20 cellular contexts compared by ENCODE assay signal in genomic region chr3:58022490-58022889, GRCh38. TPM values are rescaled to one million over a fixed set of nuclear protein-coding genes. Genes with fewer than 3 reads are reported as not detected.
DNase-seq lines count a peak whose midpoint lies in the region; ATAC-seq and TF ChIP-seq lines count a peak whose summit lies in the region.
"Had no signal": no experiment of that assay in that cellular context is flagged by ENCODE, and none has a peak within 500 bp of the region (broad histone marks: within the 10 kb centered on the region; RNA-seq: fewer than 3 reads in every experiment).

No MANE protein-coding gene starts in this region.

- no peak for TF ChIP-seq CTCF in colonic mucosa (IDR thresholded peaks at IDR 0.05)
- TF ChIP-seq CTCF in nephron progenitor cell (IDR thresholded peaks at IDR 0.05): no peak
- no peak for TF ChIP-seq CTCF in Caco-2 (IDR thresholded peaks at IDR 0.05; ENCODE audit: insufficient read depth in 1 of 2, low read depth in 1 of 2, low read length in 1 of 2, severe bottlenecking in 1 of 2, unreplicated experiment in 1 of 2)

- intact Hi-C loops in colonic mucosa (cut with DNase I): no loop called here
- intact Hi-C loops in Caco-2 (cut with micrococcal nuclease; ENCODE audit: unreplicated experiment): loop anchor here (5.0 kb wide), 1 partner anchor 80 kb away; no protein-coding TSS in a partner anchor

- no peaks in the 10 kb centered on the region for H3K36me3 ChIP-seq in CD4-positive, CD25-positive, alpha-beta regulatory T cell (ENCODE audit: control insufficient read depth, insufficient read depth, low read length)
- H3K36me3 ChIP-seq in HUES64 (ENCODE audit: insufficient read depth, low read length): no peaks in the 10 kb centered on the region
- H3K36me3 ChIP-seq in colonic mucosa: no peaks in the 10 kb centered on the region
- no peaks in the 10 kb centered on the region for H3K36me3 ChIP-seq in Caco-2 (ENCODE audit: control insufficient read depth, insufficient read depth, low read length)
- H3K36me3 ChIP-seq: BLaER1, neutrophil had no signal

- no TSS peak for BruUV-seq in Caco-2 (replicated peaks; lab: Mats Ljungman, UMichigan)

- H3K27me3 Mint-ChIP-seq in CD4-positive, CD25-positive, alpha-beta regulatory T cell: no peaks in the 10 kb centered on the region
- H3K27me3 Mint-ChIP-seq in nephron progenitor cell (ENCODE audit: low read depth, poor library complexity) (peaks cover 2% of the 10 kb centered on the region), Caco-2 (ENCODE audit: insufficient read depth, unreplicated experiment) (no peaks in the 10 kb centered on the region)

- H3K27ac Mint-ChIP-seq in CD4-positive, CD25-positive, alpha-beta regulatory T cell: peak overlapping the region; percentile 10 to 83 (median 76)
- H3K27ac Mint-ChIP-seq in nephron progenitor cell: peak overlapping the region; percentile 42
- H3K27ac Mint-ChIP-seq in Caco-2 (ENCODE audit: unreplicated experiment): no peak overlapping the region

- H3K9ac ChIP-seq in HUES64 (ENCODE audit: low read depth, low read length) (no peak overlapping the region), colonic mucosa (ENCODE audit: low read depth in 2 of 2, low read length in 2 of 2) (no peak overlapping the region)
- H3K9ac ChIP-seq: BLaER1 had no signal

- WGBS in HUES64: 92% methylated on average over 2 of the region's 3 CpGs

- H3K9me3 Mint-ChIP-seq in CD4-positive, CD25-positive, alpha-beta regulatory T cell: no peaks in the 10 kb centered on the region
- H3K9me3 Mint-ChIP-seq in nephron progenitor cell: no peaks in the 10 kb centered on the region
- H3K9me3 Mint-ChIP-seq in Caco-2 (ENCODE audit: unreplicated experiment): no peaks in the 10 kb centered on the region

- CTCF ChIA-PET in Caco-2 (lab: Charles Lee): interaction anchor here (1.1 kb wide), 1 partner anchor 24 kb away, joined by 3 read pairs; no protein-coding TSS in a partner anchor

- ATAC-seq in CD4-positive, CD25-positive, alpha-beta regulatory T cell (ENCODE audit: low read depth in 2 of 2): peak in 1 of 2 donors; percentile 49
- ATAC-seq in HG03457 (IDR thresholded peaks at IDR 0.05; ENCODE audit: unreplicated experiment): no peak
- no peak for ATAC-seq in GM18517 (IDR thresholded peaks at IDR 0.05; ENCODE audit: unreplicated experiment)
- ATAC-seq: Right ventricle myocardium inferior had no signal

- DNase-seq in CD4-positive, CD25-positive, alpha-beta regulatory T cell: peak in 1 of 3 donors; percentile 77
- no peak for DNase-seq in colonic mucosa
- DNase-seq in nephron progenitor cell: no peak
- no peak for DNase-seq in Caco-2
- no peak for DNase-seq in putamen (ENCODE audit: low spot score)
- DNase-seq: activated CD4-positive, alpha-beta T cell treated with anti-CD3 and anti-CD28 coated beads, Interleukin-2, amount 50 U/mL, for 4 hours; activated naive CD4-positive, alpha-beta T cell treated with Interleukin-2 at 50 U/mL for 16 hours; effector CD4-positive, alpha-beta T cell; foreskin melanocyte; MM.1S; NCI-H2081 treated with DMSO at 0.1 percent for 48 hours; NCI-H748 treated with DMSO at 0.1 percent for 48 hours; small intestine; stimulated activated naive CD4-positive, alpha-beta T cell treated with Interleukin-2 at 50 U/mL for 16 hours had no signal

- no peaks in the 10 kb centered on the region for H3K36me3 Mint-ChIP-seq in CD4-positive, CD25-positive, alpha-beta regulatory T cell
- H3K36me3 Mint-ChIP-seq in nephron progenitor cell (ENCODE audit: low read depth) (peaks cover 4% of the 10 kb centered on the region), Caco-2 (ENCODE audit: insufficient read depth, unreplicated experiment) (peaks cover 65% of the 10 kb centered on the region)

- POLR2A ChIA-PET in Caco-2 (lab: Charles Lee): no interaction called here

- no peak overlapping the region for H3K4me3 ChIP-seq in CD4-positive, CD25-positive, alpha-beta regulatory T cell (ENCODE audit: low read depth, low read length)
- H3K4me3 ChIP-seq in HUES64 (ENCODE audit: low read length) (no peak overlapping the region), colonic mucosa (no peak overlapping the region), Caco-2 (ENCODE audit: low read depth, low read length) (no peak overlapping the region)
- H3K4me3 ChIP-seq: BLaER1 had no signal

- H3K4me3 Mint-ChIP-seq in CD4-positive, CD25-positive, alpha-beta regulatory T cell: peak overlapping the region in 1 of 4 donors; percentile 27
- H3K4me3 Mint-ChIP-seq in nephron progenitor cell: no peak overlapping the region
- no peak overlapping the region for H3K4me3 Mint-ChIP-seq in Caco-2 (ENCODE audit: unreplicated experiment)

- H3K4me1 ChIP-seq in CD4-positive, CD25-positive, alpha-beta regulatory T cell (ENCODE audit: control insufficient read depth, insufficient read depth, low read length, poor library complexity, severe bottlenecking): peaks cover 15% of the 10 kb centered on the region
- H3K4me1 ChIP-seq in HUES64 (ENCODE audit: insufficient read depth, low read length) (peaks cover 65% of the 10 kb centered on the region), colonic mucosa (peaks cover 22% of the 10 kb centered on the region), Caco-2 (peaks cover 54% of the 10 kb centered on the region)

- H3K27ac ChIP-seq in CD4-positive, CD25-positive, alpha-beta regulatory T cell (ENCODE audit: insufficient read depth, low read length, poor library complexity, severe bottlenecking): peak overlapping the region; percentile 21
- H3K27ac ChIP-seq in HUES64 (ENCODE audit: low read depth, low read length) (peak overlapping the region; percentile 54; the same call in 1 of the 2 replicates), colonic mucosa (peak overlapping the region; percentile 67)
- H3K27ac ChIP-seq: BLaER1, neutrophil had no signal

- peaks cover 15 to 70% (median 43%) of the 10 kb centered on the region in 4 donors for H3K4me1 Mint-ChIP-seq in CD4-positive, CD25-positive, alpha-beta regulatory T cell
- H3K4me1 Mint-ChIP-seq in nephron progenitor cell: peaks cover 61% of the 10 kb centered on the region
- H3K4me1 Mint-ChIP-seq in Caco-2 (ENCODE audit: low read depth, unreplicated experiment): peaks cover 44% of the 10 kb centered on the region

- no peaks in the 10 kb centered on the region for H3K9me3 ChIP-seq in CD4-positive, CD25-positive, alpha-beta regulatory T cell (ENCODE audit: control insufficient read depth in 2 of 2, low read length in 2 of 2)
- H3K9me3 ChIP-seq in HUES64 (ENCODE audit: insufficient read depth, low read depth, low read length) (no peaks in the 10 kb centered on the region), colonic mucosa (no peaks in the 10 kb centered on the region), Caco-2 (no peaks in the 10 kb centered on the region)
- H3K9me3 ChIP-seq: BLaER1, neutrophil had no signal

- no peaks in the 10 kb centered on the region for H3K27me3 ChIP-seq in CD4-positive, CD25-positive, alpha-beta regulatory T cell (ENCODE audit: control insufficient read depth, insufficient read depth, low read length)
- no peaks in the 10 kb centered on the region for H3K27me3 ChIP-seq in HUES64 (ENCODE audit: insufficient read depth, low read length)
- no peaks in the 10 kb centered on the region for H3K27me3 ChIP-seq in colonic mucosa
- H3K27me3 ChIP-seq in Caco-2 (replicated peaks; ENCODE audit: control insufficient read depth, insufficient read depth, low read length): no peaks in the 10 kb centered on the region
- H3K27me3 ChIP-seq: BLaER1, neutrophil had no signal

RNA-seq across cellular contexts. Expression of gene FLNB, which starts 14.3 kb away (rescaled TPM):
- total RNA-seq in CD4-positive, CD25-positive, alpha-beta regulatory T cell: 40.8 TPM
- polyA plus RNA-seq in CD4-positive, CD25-positive, alpha-beta regulatory T cell: 10 to 100 TPM in 2 of 4 donors, 1 to 10 TPM in 2; 8.9 to 14.9 (median 12.2) TPM
- polyA plus RNA-seq in HUES64 (2013, experiment 1 of 2): 33.5 TPM
- 39.4 TPM for polyA plus RNA-seq in HUES64 (2013, experiment 2 of 2)
- total RNA-seq in colonic mucosa: 100 to 1,000 TPM; 246 to 362 TPM
- total RNA-seq in Caco-2 (2022): 315 and 331 TPM in 2 replicates
